Comparison of ENCODE assay signal across 8 cellular contexts in genomic region chr2:27379383-27379839, GRCh38. TPM values are rescaled to one million over a fixed set of nuclear protein-coding genes. Genes with fewer than 3 reads are reported as not detected.
DNase-seq lines count a peak whose midpoint lies in the region; ATAC-seq, FAIRE-seq and TF ChIP-seq lines count a peak whose summit lies in the region.

No MANE protein-coding gene starts in this region.

- H3K4me3 ChIP-seq in AG04449 (ENCODE audit: low read depth, low read length) (peak overlapping the region; percentile 88), bronchial epithelial cell (ENCODE audit: low read depth, low read length) (peak overlapping the region; percentile 84), muscle layer of duodenum (ENCODE audit: low read depth in 1 of 2, low read length in 2 of 2) (peak overlapping the region; percentile 67 to 75)

- H3K27ac Mint-ChIP-seq in IgD-negative memory B cell: peak overlapping the region; percentile 0 to 91 (median 90)

- peak overlapping the region; percentile 93 for H3K27ac ChIP-seq in muscle layer of duodenum (ENCODE audit: low read length)

- no peaks in the 10 kb centered on the region for H3K27me3 ChIP-seq in bronchial epithelial cell (ENCODE audit: control insufficient read depth, insufficient read depth, low read length)
- no peaks in the 10 kb centered on the region for H3K27me3 ChIP-seq in muscle layer of duodenum (ENCODE audit: low read depth, low read length)

- H3K27me3 Mint-ChIP-seq in IgD-negative memory B cell: no peaks in the 10 kb centered on the region

- H3K9me3 Mint-ChIP-seq in IgD-negative memory B cell: no peaks in the 10 kb centered on the region

- H3K36me3 ChIP-seq in bronchial epithelial cell (ENCODE audit: control insufficient read depth, insufficient read depth, low read length): peaks cover 29% of the 10 kb centered on the region
- H3K36me3 ChIP-seq in muscle layer of duodenum (ENCODE audit: control insufficient read depth in 1 of 2, insufficient read depth in 2 of 2, low read length in 2 of 2): peaks cover 57 to 74% of the 10 kb centered on the region in 2 donors

- ATAC-seq in GM21515 (IDR thresholded peaks at IDR 0.05; ENCODE audit: unreplicated experiment): no peak
- no peak for ATAC-seq in HG03280 (IDR thresholded peaks at IDR 0.05; ENCODE audit: unreplicated experiment)

- FAIRE-seq in bronchial epithelial cell (lab: Jason Lieb, UNC): no peak

- H3K36me3 Mint-ChIP-seq in IgD-negative memory B cell: peaks cover 2% of the 10 kb centered on the region

- intact Hi-C loops in posterior cingulate gyrus (cut with DNase I): no loop called here

- no peaks in the 10 kb centered on the region for H3K9me3 ChIP-seq in muscle layer of duodenum (ENCODE audit: control insufficient read depth in 1 of 2, low read length in 2 of 2)

- CTCF ChIA-PET in AG04449 (lab: Yijun Ruan, JAX): interaction anchor here (0.7 to 3.9 kb wide), 5 partner anchors 8 to 305 kb away, joined by 3 to 15 read pairs (median 14); partner anchors contain the start of genes EIF2B4 and SNX17

- H3K4me1 Mint-ChIP-seq in IgD-negative memory B cell: peaks cover 9 to 23% (median 18%) of the 10 kb centered on the region in 3 donors

- no peak for TF ChIP-seq CTCF in AG04449 (IDR thresholded peaks at IDR 0.05; ENCODE audit: insufficient read depth, low read length, missing control alignments)
- TF ChIP-seq CTCF in bronchial epithelial cell (IDR thresholded peaks at IDR 0.05; ENCODE audit: insufficient read depth, low read length, severe bottlenecking): no peak

- peaks cover 6 to 20% of the 10 kb centered on the region in 2 donors for H3K4me1 ChIP-seq in muscle layer of duodenum (ENCODE audit: control insufficient read depth in 1 of 2, insufficient read depth in 2 of 2, low read length in 2 of 2)

- peak overlapping the region; percentile 79 to 95 (median 88) for H3K4me3 Mint-ChIP-seq in IgD-negative memory B cell

- POLR2A ChIA-PET in AG04449 (lab: Yijun Ruan, JAX): interaction anchor here (2.1 to 3.5 kb wide), 2 partner anchors 9 to 49 kb away, joined by 7 to 32 read pairs; partner anchors contain the start of genes EIF2B4, NRBP1 and SNX17

- DNase-seq in AG04449 (ENCODE audit: low read depth, low spot score) (no peak), bronchial epithelial cell (ENCODE audit: low read depth) (no peak), posterior cingulate gyrus (no peak)
- no peak for DNase-seq in stimulated activated CD4-positive, alpha-beta T cell treated with anti-CD3 and anti-CD28 coated beads, Interleukin-12 subunit alpha, Interleukin-12 subunit beta, amount 100 ng/mL, for 4 hours

RNA-seq across cellular contexts. Expression of gene ZNF513, which starts 1.1 kb away (rescaled TPM):
- 4.8 TPM for polyA plus RNA-seq in IgD-negative memory B cell
- total RNA-seq in bronchial epithelial cell: 7.1 and 9.5 TPM in 2 replicates

RNA-seq across cellular contexts. Expression of gene SNX17, which starts 9.0 kb away (rescaled TPM):
- 219 TPM for polyA plus RNA-seq in IgD-negative memory B cell
- 99.3 and 102 TPM in 2 replicates for total RNA-seq in bronchial epithelial cell

RNA-seq across cellular contexts. Expression of gene EIF2B4, which starts 9.3 kb away (rescaled TPM):
- polyA plus RNA-seq in IgD-negative memory B cell: 35.0 TPM
- 29.7 and 32.4 TPM in 2 replicates for total RNA-seq in bronchial epithelial cell

RNA-seq across cellular contexts. Expression of gene GTF3C2, which starts 22.8 kb away (rescaled TPM):
- polyA plus RNA-seq in IgD-negative memory B cell: 38.6 TPM
- total RNA-seq in bronchial epithelial cell: 19.2 and 20.9 TPM in 2 replicates

RNA-seq across cellular contexts. Expression of gene PPM1G, which starts 30.0 kb away (rescaled TPM):
- 80.1 TPM for polyA plus RNA-seq in IgD-negative memory B cell
- 94.2 and 143 TPM in 2 replicates for total RNA-seq in bronchial epithelial cell
